4 cellular contexts compared by ENCODE assay signal in genomic region chr16:72054254-72054847, GRCh38. TPM values are rescaled to one million over a fixed set of nuclear protein-coding genes. Genes with fewer than 3 reads are reported as not detected.
"Had no signal": no experiment of that assay in that cellular context is flagged by ENCODE, and none has a peak within 500 bp of the region (broad histone marks: within the 10 kb centered on the region; RNA-seq: fewer than 3 reads in every experiment).

A gene with protein sequence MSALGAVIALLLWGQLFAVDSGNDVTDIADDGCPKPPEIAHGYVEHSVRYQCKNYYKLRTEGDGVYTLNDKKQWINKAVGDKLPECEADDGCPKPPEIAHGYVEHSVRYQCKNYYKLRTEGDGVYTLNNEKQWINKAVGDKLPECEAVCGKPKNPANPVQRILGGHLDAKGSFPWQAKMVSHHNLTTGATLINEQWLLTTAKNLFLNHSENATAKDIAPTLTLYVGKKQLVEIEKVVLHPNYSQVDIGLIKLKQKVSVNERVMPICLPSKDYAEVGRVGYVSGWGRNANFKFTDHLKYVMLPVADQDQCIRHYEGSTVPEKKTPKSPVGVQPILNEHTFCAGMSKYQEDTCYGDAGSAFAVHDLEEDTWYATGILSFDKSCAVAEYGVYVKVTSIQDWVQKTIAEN (plus strand): TSS chr16:72054505. CDS start chr16:72054653, 148 bp downstream.

RNA-seq across cellular contexts. Expression of the gene that starts here (rescaled TPM):
- total RNA-seq: activated CD8-positive, alpha-beta memory T cell treated with anti-CD3 and anti-CD28 coated beads, Interleukin-2, amount 10 ng/mL, durations not matched to agents 7 days and 5 days; activated naive CD4-positive, alpha-beta T cell treated with anti-CD3 and anti-CD28 coated beads, Interleukin-2, amount 50 U/mL, for 72 hours; astrocyte; progenitor cell of endocrine pancreas had no signal
